ENCODE assay signal across 7 cellular contexts in genomic region chr12:62006076-62006732, GRCh38.
DNase-seq lines count a peak whose midpoint lies in the region; ATAC-seq, FAIRE-seq and TF ChIP-seq lines count a peak whose summit lies in the region.

No MANE protein-coding gene starts in this region.

- in situ Hi-C loops in SK-MEL-5 (cut with HindIII; ENCODE audit: low pct_unique_long_range_greater_than_20kb, low sequenced_read_pairs), result no loop called here

- WGBS in prostate gland, result 25% methylated on average over 5 of the region's 5 CpGs

- TF ChIP-seq CTCF in D721Med (IDR thresholded peaks at IDR 0.05; ENCODE audit: insufficient read depth, missing control alignments) (peak; percentile 79), prostate gland (IDR thresholded peaks at IDR 0.05) (peak in 3 of 4 experiments; percentile 21 to 40 (median 33))

- DNase-seq in D721Med (ENCODE audit: insufficient read length, low spot score) (no peak), SK-MEL-5 (ENCODE audit: low read depth, low spot score) (peak; percentile 68), fibroblast of gingiva (ENCODE audit: low read depth) (peak; percentile 15), prostate gland (ENCODE audit: low spot score) (no peak), islet precursor cell (no peak)

- no peaks in the 10 kb centered on the region for H3K36me3 ChIP-seq in prostate gland

- peak; percentile 48 for ATAC-seq in GM18520 (IDR thresholded peaks at IDR 0.05; ENCODE audit: unreplicated experiment)
- peak; percentile 73 for ATAC-seq in HG03565 (IDR thresholded peaks at IDR 0.05; ENCODE audit: unreplicated experiment)

- H3K27me3 ChIP-seq in prostate gland (replicated peaks; ENCODE audit: insufficient read depth), result no peaks in the 10 kb centered on the region

- no peak for TF ChIP-seq POLR2A in prostate gland (IDR thresholded peaks at IDR 0.05)

- no peak for FAIRE-seq in D721Med (lab: Jason Lieb, UNC)

- no peak overlapping the region for H3K27ac ChIP-seq in prostate gland

- H3K4me1 ChIP-seq in prostate gland (replicated peaks), result no peaks in the 10 kb centered on the region

- H3K9me3 ChIP-seq in prostate gland, result no peaks in the 10 kb centered on the region

- intact Hi-C loops in prostate gland (cut with DNase I), result no loop called here

- no peak overlapping the region for H3K4me3 ChIP-seq in prostate gland

Comparison
In these comparisons a context has a peak if more than half of its experiments do, and no peak if none do; other contexts are left out.
1. DNase-seq: peak in SK-MEL-5 (single experiment) and fibroblast of gingiva (single experiment); none in D721Med (single experiment), prostate gland (single experiment) and islet precursor cell (single experiment).